34 cellular contexts compared by ENCODE assay signal in the genomic region with DNA sequence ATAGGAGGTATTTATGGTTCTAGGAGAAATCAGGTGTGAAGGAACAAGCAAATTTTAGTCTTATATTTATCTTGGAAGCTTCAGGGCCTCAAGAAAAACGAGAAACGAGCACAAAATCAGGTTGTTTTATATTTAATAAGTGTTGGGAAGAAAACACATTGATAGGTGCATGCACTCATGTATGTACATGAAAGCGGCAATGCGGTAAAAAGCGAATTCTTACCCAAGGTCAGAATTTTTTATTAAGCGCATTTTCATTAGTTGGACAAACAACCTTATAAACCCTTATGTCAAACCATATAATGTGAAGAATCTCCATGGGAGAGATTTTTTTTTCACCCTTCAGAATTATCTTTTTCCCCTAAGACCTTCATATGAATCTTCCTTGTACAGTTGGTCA.
"Had no signal": no experiment of that assay in that cellular context is flagged by ENCODE, and none has a peak within 500 bp of the region (broad histone marks: within the 10 kb centered on the region; RNA-seq: fewer than 3 reads in every experiment).

No MANE protein-coding gene starts in this region.

- H3K9me3 ChIP-seq: MG63 had no signal

- DNase-seq: Karpas-422, Kasumi-1, MG63, MM.1S, MV-4-11, NCI-H1048, NCI-H1092, NCI-H1092 treated with DMSO at 0.1 percent for 48 hours, NCI-H1105, NCI-H1105 treated with DMSO at 0.1 percent for 48 hours, NCI-H1417, NCI-H1417 treated with DMSO at 0.1 percent for 48 hours, NCI-H1436, NCI-H1436 treated with DMSO at 0.1 percent for 48 hours, NCI-H146, NCI-H1694, NCI-H1694 treated with DMSO at 0.1 percent for 48 hours, NCI-H187, NCI-H187 treated with DMSO at 0.1 percent for 48 hours, NCI-H1930, NCI-H2029, NCI-H2029 treated with DMSO at 0.1 percent for 48 hours, NCI-H2081, NCI-H2081 treated with DMSO at 0.1 percent for 48 hours, NCI-H2107, NCI-H2171, NCI-H2171 treated with DMSO at 0.1 percent for 48 hours, NCI-H2227 treated with DMSO at 0.1 percent for 48 hours, NCI-H226, NCI-H345, NCI-H446, NCI-H446 treated with DMSO at 0.1 percent for 48 hours, NCI-H510A, NCI-H510A treated with DMSO at 0.1 percent for 48 hours had no signal

- H3K4me3 ChIP-seq: MG63 had no signal

- H3K27me3 ChIP-seq: MG63 had no signal
